In genomic region chr5:109136906-109137305, GRCh38 we compare ENCODE assay signal across 1 cellular context.
TF ChIP-seq lines count a peak whose summit lies in the region.

No MANE protein-coding gene starts in this region.

TF ChIP-seq in IMR-90, 13 proteins besides CTCF, POLR2A, EP300 and RAD21 (continued from another document):
- no peak for TF ChIP-seq FOS (IDR thresholded peaks at IDR 0.05; ENCODE audit: low read depth, low read length)
- TF ChIP-seq, protein P1, sequence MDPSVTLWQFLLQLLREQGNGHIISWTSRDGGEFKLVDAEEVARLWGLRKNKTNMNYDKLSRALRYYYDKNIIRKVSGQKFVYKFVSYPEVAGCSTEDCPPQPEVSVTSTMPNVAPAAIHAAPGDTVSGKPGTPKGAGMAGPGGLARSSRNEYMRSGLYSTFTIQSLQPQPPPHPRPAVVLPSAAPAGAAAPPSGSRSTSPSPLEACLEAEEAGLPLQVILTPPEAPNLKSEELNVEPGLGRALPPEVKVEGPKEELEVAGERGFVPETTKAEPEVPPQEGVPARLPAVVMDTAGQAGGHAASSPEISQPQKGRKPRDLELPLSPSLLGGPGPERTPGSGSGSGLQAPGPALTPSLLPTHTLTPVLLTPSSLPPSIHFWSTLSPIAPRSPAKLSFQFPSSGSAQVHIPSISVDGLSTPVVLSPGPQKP (IDR thresholded peaks at IDR 0.05; ENCODE audit: borderline replicate concordance, low read depth, low read length) = no peak
